ENCODE assay signal across 1 cellular context in the genomic region with DNA sequence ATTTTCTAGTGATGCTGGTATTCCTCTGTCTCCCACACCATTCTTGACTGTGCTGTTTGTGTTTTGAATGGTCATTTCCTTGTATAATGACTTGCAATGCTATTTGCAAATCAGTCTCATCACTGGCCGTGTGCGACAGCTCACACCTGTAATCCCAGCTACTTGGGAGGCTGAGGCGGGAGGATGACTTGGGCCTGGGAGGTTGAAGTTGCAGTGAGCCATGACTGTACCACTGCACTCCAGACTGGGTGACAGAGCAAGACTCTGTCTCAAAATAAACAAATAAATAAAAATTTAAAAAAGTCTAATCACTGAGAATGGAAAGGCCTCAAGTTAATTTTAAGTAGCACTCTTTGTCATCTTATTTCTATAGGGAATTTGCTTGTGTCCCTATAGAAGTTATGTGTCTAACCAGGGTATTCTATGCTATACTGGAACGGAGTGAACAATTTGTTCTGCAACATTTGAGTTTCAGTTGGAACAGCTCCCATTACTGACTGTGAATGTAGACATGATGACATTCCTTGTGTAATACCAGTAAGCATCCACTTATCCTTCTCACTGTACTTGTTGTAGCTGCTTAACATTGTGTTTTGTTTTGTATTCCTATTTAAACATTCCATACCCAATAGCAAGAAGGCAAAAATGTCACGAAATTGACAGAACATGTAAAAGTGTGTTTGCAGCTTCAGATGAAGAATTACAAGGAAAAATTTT.
TF ChIP-seq lines count a peak whose summit lies in the region.

No MANE protein-coding gene starts in this region.

TF ChIP-seq in GM23338, 12 proteins besides CTCF, POLR2A, EP300 and RAD21 (continued from another document):
- TF ChIP-seq, protein P1, sequence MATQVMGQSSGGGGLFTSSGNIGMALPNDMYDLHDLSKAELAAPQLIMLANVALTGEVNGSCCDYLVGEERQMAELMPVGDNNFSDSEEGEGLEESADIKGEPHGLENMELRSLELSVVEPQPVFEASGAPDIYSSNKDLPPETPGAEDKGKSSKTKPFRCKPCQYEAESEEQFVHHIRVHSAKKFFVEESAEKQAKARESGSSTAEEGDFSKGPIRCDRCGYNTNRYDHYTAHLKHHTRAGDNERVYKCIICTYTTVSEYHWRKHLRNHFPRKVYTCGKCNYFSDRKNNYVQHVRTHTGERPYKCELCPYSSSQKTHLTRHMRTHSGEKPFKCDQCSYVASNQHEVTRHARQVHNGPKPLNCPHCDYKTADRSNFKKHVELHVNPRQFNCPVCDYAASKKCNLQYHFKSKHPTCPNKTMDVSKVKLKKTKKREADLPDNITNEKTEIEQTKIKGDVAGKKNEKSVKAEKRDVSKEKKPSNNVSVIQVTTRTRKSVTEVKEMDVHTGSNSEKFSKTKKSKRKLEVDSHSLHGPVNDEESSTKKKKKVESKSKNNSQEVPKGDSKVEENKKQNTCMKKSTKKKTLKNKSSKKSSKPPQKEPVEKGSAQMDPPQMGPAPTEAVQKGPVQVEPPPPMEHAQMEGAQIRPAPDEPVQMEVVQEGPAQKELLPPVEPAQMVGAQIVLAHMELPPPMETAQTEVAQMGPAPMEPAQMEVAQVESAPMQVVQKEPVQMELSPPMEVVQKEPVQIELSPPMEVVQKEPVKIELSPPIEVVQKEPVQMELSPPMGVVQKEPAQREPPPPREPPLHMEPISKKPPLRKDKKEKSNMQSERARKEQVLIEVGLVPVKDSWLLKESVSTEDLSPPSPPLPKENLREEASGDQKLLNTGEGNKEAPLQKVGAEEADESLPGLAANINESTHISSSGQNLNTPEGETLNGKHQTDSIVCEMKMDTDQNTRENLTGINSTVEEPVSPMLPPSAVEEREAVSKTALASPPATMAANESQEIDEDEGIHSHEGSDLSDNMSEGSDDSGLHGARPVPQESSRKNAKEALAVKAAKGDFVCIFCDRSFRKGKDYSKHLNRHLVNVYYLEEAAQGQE (IDR thresholded peaks at IDR 0.05; ENCODE audit: unreplicated experiment), result no peak
- TF ChIP-seq STAT1 (IDR thresholded peaks at IDR 0.05; ENCODE audit: unreplicated experiment), result no peak
- TF ChIP-seq, protein P2, sequence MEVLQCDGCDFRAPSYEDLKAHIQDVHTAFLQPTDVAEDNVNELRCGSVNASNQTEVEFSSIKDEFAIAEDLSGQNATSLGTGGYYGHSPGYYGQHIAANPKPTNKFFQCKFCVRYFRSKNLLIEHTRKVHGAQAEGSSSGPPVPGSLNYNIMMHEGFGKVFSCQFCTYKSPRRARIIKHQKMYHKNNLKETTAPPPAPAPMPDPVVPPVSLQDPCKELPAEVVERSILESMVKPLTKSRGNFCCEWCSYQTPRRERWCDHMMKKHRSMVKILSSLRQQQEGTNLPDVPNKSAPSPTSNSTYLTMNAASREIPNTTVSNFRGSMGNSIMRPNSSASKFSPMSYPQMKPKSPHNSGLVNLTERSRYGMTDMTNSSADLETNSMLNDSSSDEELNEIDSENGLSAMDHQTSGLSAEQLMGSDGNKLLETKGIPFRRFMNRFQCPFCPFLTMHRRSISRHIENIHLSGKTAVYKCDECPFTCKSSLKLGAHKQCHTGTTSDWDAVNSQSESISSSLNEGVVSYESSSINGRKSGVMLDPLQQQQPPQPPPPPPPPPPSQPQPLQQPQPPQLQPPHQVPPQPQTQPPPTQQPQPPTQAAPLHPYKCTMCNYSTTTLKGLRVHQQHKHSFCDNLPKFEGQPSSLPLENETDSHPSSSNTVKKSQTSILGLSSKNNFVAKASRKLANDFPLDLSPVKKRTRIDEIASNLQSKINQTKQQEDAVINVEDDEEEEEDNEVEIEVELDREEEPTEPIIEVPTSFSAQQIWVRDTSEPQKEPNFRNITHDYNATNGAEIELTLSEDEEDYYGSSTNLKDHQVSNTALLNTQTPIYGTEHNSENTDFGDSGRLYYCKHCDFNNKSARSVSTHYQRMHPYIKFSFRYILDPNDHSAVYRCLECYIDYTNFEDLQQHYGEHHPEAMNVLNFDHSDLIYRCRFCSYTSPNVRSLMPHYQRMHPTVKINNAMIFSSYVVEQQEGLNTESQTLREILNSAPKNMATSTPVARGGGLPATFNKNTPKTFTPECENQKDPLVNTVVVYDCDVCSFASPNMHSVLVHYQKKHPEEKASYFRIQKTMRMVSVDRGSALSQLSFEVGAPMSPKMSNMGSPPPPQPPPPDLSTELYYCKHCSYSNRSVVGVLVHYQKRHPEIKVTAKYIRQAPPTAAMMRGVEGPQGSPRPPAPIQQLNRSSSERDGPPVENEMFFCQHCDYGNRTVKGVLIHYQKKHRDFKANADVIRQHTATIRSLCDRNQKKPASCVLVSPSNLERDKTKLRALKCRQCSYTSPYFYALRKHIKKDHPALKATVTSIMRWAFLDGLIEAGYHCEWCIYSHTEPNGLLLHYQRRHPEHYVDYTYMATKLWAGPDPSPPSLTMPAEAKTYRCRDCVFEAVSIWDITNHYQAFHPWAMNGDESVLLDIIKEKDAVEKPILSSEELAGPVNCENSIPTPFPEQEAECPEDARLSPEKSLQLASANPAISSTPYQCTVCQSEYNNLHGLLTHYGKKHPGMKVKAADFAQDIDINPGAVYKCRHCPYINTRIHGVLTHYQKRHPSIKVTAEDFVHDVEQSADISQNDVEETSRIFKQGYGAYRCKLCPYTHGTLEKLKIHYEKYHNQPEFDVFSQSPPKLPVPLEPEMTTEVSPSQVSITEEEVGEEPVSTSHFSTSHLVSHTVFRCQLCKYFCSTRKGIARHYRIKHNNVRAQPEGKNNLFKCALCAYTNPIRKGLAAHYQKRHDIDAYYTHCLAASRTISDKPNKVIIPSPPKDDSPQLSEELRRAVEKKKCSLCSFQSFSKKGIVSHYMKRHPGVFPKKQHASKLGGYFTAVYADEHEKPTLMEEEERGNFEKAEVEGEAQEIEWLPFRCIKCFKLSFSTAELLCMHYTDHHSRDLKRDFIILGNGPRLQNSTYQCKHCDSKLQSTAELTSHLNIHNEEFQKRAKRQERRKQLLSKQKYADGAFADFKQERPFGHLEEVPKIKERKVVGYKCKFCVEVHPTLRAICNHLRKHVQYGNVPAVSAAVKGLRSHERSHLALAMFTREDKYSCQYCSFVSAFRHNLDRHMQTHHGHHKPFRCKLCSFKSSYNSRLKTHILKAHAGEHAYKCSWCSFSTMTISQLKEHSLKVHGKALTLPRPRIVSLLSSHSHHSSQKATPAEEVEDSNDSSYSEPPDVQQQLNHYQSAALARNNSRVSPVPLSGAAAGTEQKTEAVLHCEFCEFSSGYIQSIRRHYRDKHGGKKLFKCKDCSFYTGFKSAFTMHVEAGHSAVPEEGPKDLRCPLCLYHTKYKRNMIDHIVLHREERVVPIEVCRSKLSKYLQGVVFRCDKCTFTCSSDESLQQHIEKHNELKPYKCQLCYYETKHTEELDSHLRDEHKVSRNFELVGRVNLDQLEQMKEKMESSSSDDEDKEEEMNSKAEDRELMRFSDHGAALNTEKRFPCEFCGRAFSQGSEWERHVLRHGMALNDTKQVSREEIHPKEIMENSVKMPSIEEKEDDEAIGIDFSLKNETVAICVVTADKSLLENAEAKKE (CRISPR knock-in tag; IDR thresholded peaks at IDR 0.05), result no peak
- TF ChIP-seq ZNF331 (CRISPR knock-in tag; IDR thresholded peaks at IDR 0.05; ENCODE audit: low read depth), result no peak
- no peak for TF ChIP-seq POLR2AphosphoS5 (IDR thresholded peaks at IDR 0.05; ENCODE audit: low read depth)
- no peak for TF ChIP-seq CREB1 (CRISPR knock-in tag; IDR thresholded peaks at IDR 0.05; ENCODE audit: low read depth)
- TF ChIP-seq EZH2phosphoT487 (IDR thresholded peaks at IDR 0.05; ENCODE audit: unreplicated experiment), result no peak
- no peak for TF ChIP-seq ZNF114 (CRISPR knock-in tag; IDR thresholded peaks at IDR 0.05)
- TF ChIP-seq, protein P3, sequence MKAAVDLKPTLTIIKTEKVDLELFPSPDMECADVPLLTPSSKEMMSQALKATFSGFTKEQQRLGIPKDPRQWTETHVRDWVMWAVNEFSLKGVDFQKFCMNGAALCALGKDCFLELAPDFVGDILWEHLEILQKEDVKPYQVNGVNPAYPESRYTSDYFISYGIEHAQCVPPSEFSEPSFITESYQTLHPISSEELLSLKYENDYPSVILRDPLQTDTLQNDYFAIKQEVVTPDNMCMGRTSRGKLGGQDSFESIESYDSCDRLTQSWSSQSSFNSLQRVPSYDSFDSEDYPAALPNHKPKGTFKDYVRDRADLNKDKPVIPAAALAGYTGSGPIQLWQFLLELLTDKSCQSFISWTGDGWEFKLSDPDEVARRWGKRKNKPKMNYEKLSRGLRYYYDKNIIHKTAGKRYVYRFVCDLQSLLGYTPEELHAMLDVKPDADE (IDR thresholded peaks at IDR 0.05), result no peak
- TF ChIP-seq JUNB (IDR thresholded peaks at IDR 0.05; ENCODE audit: unreplicated experiment), result no peak
